8 cellular contexts compared by ENCODE assay signal in the genomic region with DNA sequence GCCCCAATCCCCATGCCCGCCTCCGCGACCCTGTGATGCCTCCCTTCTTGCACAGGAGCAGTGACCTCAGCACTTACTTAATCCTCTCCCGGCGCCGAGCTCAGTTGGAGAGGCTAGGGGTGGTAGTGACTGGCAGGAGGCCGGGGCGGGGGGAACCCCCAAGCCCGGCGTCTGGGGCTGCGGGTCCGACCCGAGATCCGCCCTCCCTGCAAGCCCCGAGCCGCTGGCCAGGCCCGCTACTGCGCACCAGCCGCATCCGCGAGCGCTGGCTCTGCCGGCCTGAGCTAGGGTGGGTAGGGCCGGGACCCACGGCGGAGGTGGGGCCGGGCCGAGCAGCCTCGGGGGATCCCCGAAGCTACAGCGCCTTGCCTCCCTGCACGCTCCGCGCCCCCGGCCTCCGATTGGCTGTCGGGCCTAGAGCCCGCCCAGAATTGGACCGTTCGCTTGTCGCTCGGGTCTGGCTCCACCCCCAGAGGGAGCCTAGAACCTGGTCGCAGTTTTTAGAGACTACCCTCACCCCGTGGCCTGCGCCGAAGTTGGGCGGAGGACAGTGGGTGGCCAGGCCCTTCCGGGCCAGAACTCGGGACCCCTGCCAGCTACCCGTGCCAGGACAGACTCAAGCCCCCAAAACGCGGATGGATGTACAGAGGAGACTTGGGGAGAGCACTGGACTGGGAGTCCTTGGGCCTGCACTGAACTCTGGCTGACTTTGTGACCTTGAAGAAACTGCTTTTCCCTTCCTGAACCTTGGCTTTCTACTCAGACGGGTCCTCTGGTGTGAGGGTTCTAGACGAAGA. TPM values are rescaled to one million over a fixed set of nuclear protein-coding genes. Genes with fewer than 3 reads are reported as not detected.
DNase-seq lines count a peak whose midpoint lies in the region; ATAC-seq and TF ChIP-seq lines count a peak whose summit lies in the region.

A gene (minus strand): TSS at position 362 of the 797 bp plus-strand sequence. CDS start 2,048 bp downstream, outside the sequence.

- H3K36me3 Mint-ChIP-seq in activated naive CD4-positive, alpha-beta T cell treated with anti-CD3 and anti-CD28 coated beads, Interleukin-2, amount 50 U/mL, for 24 hours, result no peaks in the 10 kb centered on the region
- no peaks in the 10 kb centered on the region for H3K36me3 Mint-ChIP-seq in glutamatergic neuron (ENCODE audit: unreplicated experiment)

- CTCF ChIA-PET in SK-N-SH (lab: Yijun Ruan, JAX), result interaction anchor here (0.7 to 31.2 kb wide), 9 partner anchors 10 to 816 kb away, joined by 3 to 648 read pairs (median 4); a partner anchor contains a TSS

- H3F3A ChIP-seq in SK-N-SH (replicated peaks; ENCODE audit: insufficient read depth), result no peaks in the 10 kb centered on the region

- H3K27ac ChIP-seq in KOPT-K1 (ENCODE audit: low read depth, low read length, poor library complexity, severe bottlenecking) (peak within 1 kb of the TSS; percentile 100), SK-N-SH (ENCODE audit: low read depth in 2 of 2, low read length in 1 of 2) (peak within 1 kb of the TSS; percentile 11 to 86; a peak in 2 of 4 replicates), temporal lobe (ENCODE audit: low read depth, low read length) (peak within 1 kb of the TSS; percentile 54)

- H3K79me2 ChIP-seq in SK-N-SH (ENCODE audit: insufficient read depth), result peaks cover 9% of the 10 kb centered on the region

- peak within 1 kb of the TSS; percentile 92 for H3K4me2 ChIP-seq in SK-N-SH

- peak within 1 kb of the TSS; percentile 71 to 81 for H3K4me3 ChIP-seq in SK-N-SH (ENCODE audit: low read depth in 2 of 2, low read length in 1 of 2)

- peak within 1 kb of the TSS; percentile 70 for H3K9ac ChIP-seq in SK-N-SH

- no peak for TF ChIP-seq EP300 in SK-N-SH (IDR thresholded peaks at IDR 0.05; ENCODE audit: borderline replicate concordance in 1 of 2, low read depth in 1 of 2, low read length in 1 of 2)

- peaks cover 11% of the 10 kb centered on the region; the same call in 1 of the 2 replicates for H3K36me3 ChIP-seq in KOPT-K1 (ENCODE audit: insufficient read depth, low read length)
- H3K36me3 ChIP-seq in SK-N-SH (replicated peaks in 1 of 2; ENCODE audit: control insufficient read depth in 1 of 2, insufficient read depth in 2 of 2, low read length in 1 of 2), result peaks cover 3% of the 10 kb centered on the region in 2 experiments

- H3K9me3 Mint-ChIP-seq in activated naive CD4-positive, alpha-beta T cell treated with anti-CD3 and anti-CD28 coated beads, Interleukin-2, amount 50 U/mL, for 24 hours, result no peaks in the 10 kb centered on the region
- peaks cover 8% of the 10 kb centered on the region for H3K9me3 Mint-ChIP-seq in glutamatergic neuron (ENCODE audit: unreplicated experiment)

- H3K27me3 Mint-ChIP-seq in activated naive CD4-positive, alpha-beta T cell treated with anti-CD3 and anti-CD28 coated beads, Interleukin-2, amount 50 U/mL, for 24 hours, result no peaks in the 10 kb centered on the region
- H3K27me3 Mint-ChIP-seq in glutamatergic neuron (ENCODE audit: unreplicated experiment), result peaks cover 2% of the 10 kb centered on the region

- H3K9me3 ChIP-seq in KOPT-K1 (ENCODE audit: insufficient read depth, low read length, poor library complexity, severe bottlenecking), result no peaks in the 10 kb centered on the region
- no peaks in the 10 kb centered on the region for H3K9me3 ChIP-seq in SK-N-SH

- no peaks in the 10 kb centered on the region for H3K27me3 ChIP-seq in SK-N-SH (ENCODE audit: insufficient read depth)

- POLR2A ChIA-PET in SK-N-SH (lab: Yijun Ruan, JAX), result interaction anchor here (0.6 to 1.2 kb wide), 4 partner anchors 137 to 933 kb away, joined by 3 to 4 read pairs (median 4); no protein-coding TSS in a partner anchor

- H3K9me2 ChIP-seq in SK-N-SH, result no peaks in the 10 kb centered on the region

- no peaks in the 10 kb centered on the region for H4K20me1 ChIP-seq in SK-N-SH (ENCODE audit: insufficient read depth)

- DNase-seq in DMS79 (lab: John Stamatoyannopoulos, UW) (peak; percentile 44), SK-N-SH (peak; percentile 96), glutamatergic neuron (peak; percentile 90), omental fat pad (ENCODE audit: low spot score) (peak; percentile 69)

- ATAC-seq in GM21619 (IDR thresholded peaks at IDR 0.05; ENCODE audit: unreplicated experiment), result peak; percentile 84
- ATAC-seq in omental fat pad (ENCODE audit: low FRiP score), result peak; percentile 78

- H3K4me1 ChIP-seq in SK-N-SH (ENCODE audit: control insufficient read depth in 1 of 2, insufficient read depth in 2 of 2, low read depth in 1 of 2, low read length in 1 of 2), result peaks cover 0 to 22% of the 10 kb centered on the region in 2 experiments; a peak in 1 of 4 replicates

- H3K27ac Mint-ChIP-seq in activated naive CD4-positive, alpha-beta T cell treated with anti-CD3 and anti-CD28 coated beads, Interleukin-2, amount 50 U/mL, for 24 hours, result peak within 1 kb of the TSS; percentile 97
- peak within 1 kb of the TSS; percentile 66 for H3K27ac Mint-ChIP-seq in glutamatergic neuron (ENCODE audit: unreplicated experiment)

- no peak for TF ChIP-seq CTCF in SK-N-SH (IDR thresholded peaks at IDR 0.05)
- TF ChIP-seq CTCF in glutamatergic neuron (IDR thresholded peaks at IDR 0.05; ENCODE audit: partially characterized antibody, unreplicated experiment), result no peak
- no peak for TF ChIP-seq CTCF in omental fat pad (IDR thresholded peaks at IDR 0.05)

- H2AFZ ChIP-seq in SK-N-SH (ENCODE audit: low read depth), result peak within 1 kb of the TSS; percentile 95

- H3K4me3 Mint-ChIP-seq in activated naive CD4-positive, alpha-beta T cell treated with anti-CD3 and anti-CD28 coated beads, Interleukin-2, amount 50 U/mL, for 24 hours, result peak within 1 kb of the TSS; percentile 92
- peak within 1 kb of the TSS; percentile 94 for H3K4me3 Mint-ChIP-seq in glutamatergic neuron (ENCODE audit: unreplicated experiment)

- no peak for TF ChIP-seq RAD21 in SK-N-SH (IDR thresholded peaks at IDR 0.05; ENCODE audit: low read length)

- peaks cover 47% of the 10 kb centered on the region for H3K4me1 Mint-ChIP-seq in activated naive CD4-positive, alpha-beta T cell treated with anti-CD3 and anti-CD28 coated beads, Interleukin-2, amount 50 U/mL, for 24 hours
- peaks cover 3% of the 10 kb centered on the region for H3K4me1 Mint-ChIP-seq in glutamatergic neuron (ENCODE audit: low read depth, unreplicated experiment)

- WGBS in SK-N-SH (ENCODE audit: low lambda C conversion rate), result 37% methylated on average over 10 of the region's 54 CpGs

TF ChIP-seq in SK-N-SH, 30 proteins besides CTCF, POLR2A, EP300 and RAD21 (continues in another document):
- TF ChIP-seq, protein P1, sequence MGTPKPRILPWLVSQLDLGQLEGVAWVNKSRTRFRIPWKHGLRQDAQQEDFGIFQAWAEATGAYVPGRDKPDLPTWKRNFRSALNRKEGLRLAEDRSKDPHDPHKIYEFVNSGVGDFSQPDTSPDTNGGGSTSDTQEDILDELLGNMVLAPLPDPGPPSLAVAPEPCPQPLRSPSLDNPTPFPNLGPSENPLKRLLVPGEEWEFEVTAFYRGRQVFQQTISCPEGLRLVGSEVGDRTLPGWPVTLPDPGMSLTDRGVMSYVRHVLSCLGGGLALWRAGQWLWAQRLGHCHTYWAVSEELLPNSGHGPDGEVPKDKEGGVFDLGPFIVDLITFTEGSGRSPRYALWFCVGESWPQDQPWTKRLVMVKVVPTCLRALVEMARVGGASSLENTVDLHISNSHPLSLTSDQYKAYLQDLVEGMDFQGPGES (IDR thresholded peaks at IDR 0.05; ENCODE audit: low read depth, low read length), result peak; percentile 70
- TF ChIP-seq SMC3 (IDR thresholded peaks at IDR 0.05; ENCODE audit: low read depth, low read length), result no peak
- TF ChIP-seq, protein P2, sequence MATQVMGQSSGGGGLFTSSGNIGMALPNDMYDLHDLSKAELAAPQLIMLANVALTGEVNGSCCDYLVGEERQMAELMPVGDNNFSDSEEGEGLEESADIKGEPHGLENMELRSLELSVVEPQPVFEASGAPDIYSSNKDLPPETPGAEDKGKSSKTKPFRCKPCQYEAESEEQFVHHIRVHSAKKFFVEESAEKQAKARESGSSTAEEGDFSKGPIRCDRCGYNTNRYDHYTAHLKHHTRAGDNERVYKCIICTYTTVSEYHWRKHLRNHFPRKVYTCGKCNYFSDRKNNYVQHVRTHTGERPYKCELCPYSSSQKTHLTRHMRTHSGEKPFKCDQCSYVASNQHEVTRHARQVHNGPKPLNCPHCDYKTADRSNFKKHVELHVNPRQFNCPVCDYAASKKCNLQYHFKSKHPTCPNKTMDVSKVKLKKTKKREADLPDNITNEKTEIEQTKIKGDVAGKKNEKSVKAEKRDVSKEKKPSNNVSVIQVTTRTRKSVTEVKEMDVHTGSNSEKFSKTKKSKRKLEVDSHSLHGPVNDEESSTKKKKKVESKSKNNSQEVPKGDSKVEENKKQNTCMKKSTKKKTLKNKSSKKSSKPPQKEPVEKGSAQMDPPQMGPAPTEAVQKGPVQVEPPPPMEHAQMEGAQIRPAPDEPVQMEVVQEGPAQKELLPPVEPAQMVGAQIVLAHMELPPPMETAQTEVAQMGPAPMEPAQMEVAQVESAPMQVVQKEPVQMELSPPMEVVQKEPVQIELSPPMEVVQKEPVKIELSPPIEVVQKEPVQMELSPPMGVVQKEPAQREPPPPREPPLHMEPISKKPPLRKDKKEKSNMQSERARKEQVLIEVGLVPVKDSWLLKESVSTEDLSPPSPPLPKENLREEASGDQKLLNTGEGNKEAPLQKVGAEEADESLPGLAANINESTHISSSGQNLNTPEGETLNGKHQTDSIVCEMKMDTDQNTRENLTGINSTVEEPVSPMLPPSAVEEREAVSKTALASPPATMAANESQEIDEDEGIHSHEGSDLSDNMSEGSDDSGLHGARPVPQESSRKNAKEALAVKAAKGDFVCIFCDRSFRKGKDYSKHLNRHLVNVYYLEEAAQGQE (IDR thresholded peaks at IDR 0.05; ENCODE audit: low read depth, low read length), result no peak
- TF ChIP-seq, protein P3, sequence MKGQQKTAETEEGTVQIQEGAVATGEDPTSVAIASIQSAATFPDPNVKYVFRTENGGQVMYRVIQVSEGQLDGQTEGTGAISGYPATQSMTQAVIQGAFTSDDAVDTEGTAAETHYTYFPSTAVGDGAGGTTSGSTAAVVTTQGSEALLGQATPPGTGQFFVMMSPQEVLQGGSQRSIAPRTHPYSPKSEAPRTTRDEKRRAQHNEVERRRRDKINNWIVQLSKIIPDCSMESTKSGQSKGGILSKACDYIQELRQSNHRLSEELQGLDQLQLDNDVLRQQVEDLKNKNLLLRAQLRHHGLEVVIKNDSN (IDR thresholded peaks at IDR 0.05; ENCODE audit: borderline replicate concordance, low read depth), result no peak
- TF ChIP-seq MEF2A (IDR thresholded peaks at IDR 0.05; ENCODE audit: borderline replicate concordance, low read depth), result no peak

RNA-seq across cellular contexts. Expression of the gene that starts here (rescaled TPM):
- polyA plus RNA-seq in SK-N-SH (2012; rRNA removed), result 19.7 and 27.2 TPM in 2 replicates
- 11.3 and 16.2 TPM in 2 replicates for polyA plus RNA-seq in SK-N-SH (2012; cell fraction: cytosol; rRNA removed)
- 50.5 and 50.7 TPM in 2 replicates for polyA plus RNA-seq in SK-N-SH (2012; cell fraction: nucleus; rRNA removed)
- total RNA-seq in glutamatergic neuron (ENCODE audit: unreplicated experiment) (13.0 TPM), omental fat pad (10 to 100 TPM in 1 of 4 donors, 1 to 10 TPM in 3; 4.4 to 11.1 (median 9.2) TPM), temporal lobe (8.9 TPM)

Comparison
In these comparisons a context has a peak if more than half of its experiments do, and no peak if none do; other contexts are left out.
1. Peak in every context shown above with its lines: DNase-seq, ATAC-seq, H3K4me3 ChIP-seq and H3K27ac ChIP-seq.
2. DNase-seq: peak in every context shown above with its lines; median percentile 96 in SK-N-SH; 90 in glutamatergic neuron; 69 in omental fat pad; 44 in DMS79.
3. H3K27ac ChIP-seq: peak in every context shown above with its lines; median percentile 100 in KOPT-K1; 54 in temporal lobe; 48 in SK-N-SH.